Comparison of ENCODE assay signal across 1 cellular context in genomic region chr9:96420468-96421219, GRCh38.
TF ChIP-seq lines count a peak whose summit lies in the region.

No MANE protein-coding gene starts in this region.

TF ChIP-seq in HepG2, 621 proteins besides CTCF, POLR2A, EP300 and RAD21 (continued from another document and continues in another):
- TF ChIP-seq KLF16 (CRISPR knock-in tag; IDR thresholded peaks at IDR 0.05) = peak in 1 of 2 experiments; percentile 55; a peak in 1 of 4 replicates
- peak; percentile 79 for TF ChIP-seq RFX3 (CRISPR knock-in tag; IDR thresholded peaks at IDR 0.05)
- 0 out of 2 replicates have a peak, but pooled peaks have one; percentile 19 for TF ChIP-seq ZNF772 (CRISPR knock-in tag; IDR thresholded peaks at IDR 0.05)
- 0 out of 2 replicates have a peak, but pooled peaks have one; percentile 17 for TF ChIP-seq ZNF574 (CRISPR knock-in tag; IDR thresholded peaks at IDR 0.05)
- peak; percentile 95; the same call in 1 of the 2 replicates for TF ChIP-seq RXRA (CRISPR knock-in tag; IDR thresholded peaks at IDR 0.05)
- TF ChIP-seq CBX2 (IDR thresholded peaks at IDR 0.05; ENCODE audit: low read depth, low read length) = no peak
- TF ChIP-seq CBX2 (CRISPR knock-in tag; IDR thresholded peaks at IDR 0.05; ENCODE audit: low read depth) = no peak
- TF ChIP-seq, protein P1, sequence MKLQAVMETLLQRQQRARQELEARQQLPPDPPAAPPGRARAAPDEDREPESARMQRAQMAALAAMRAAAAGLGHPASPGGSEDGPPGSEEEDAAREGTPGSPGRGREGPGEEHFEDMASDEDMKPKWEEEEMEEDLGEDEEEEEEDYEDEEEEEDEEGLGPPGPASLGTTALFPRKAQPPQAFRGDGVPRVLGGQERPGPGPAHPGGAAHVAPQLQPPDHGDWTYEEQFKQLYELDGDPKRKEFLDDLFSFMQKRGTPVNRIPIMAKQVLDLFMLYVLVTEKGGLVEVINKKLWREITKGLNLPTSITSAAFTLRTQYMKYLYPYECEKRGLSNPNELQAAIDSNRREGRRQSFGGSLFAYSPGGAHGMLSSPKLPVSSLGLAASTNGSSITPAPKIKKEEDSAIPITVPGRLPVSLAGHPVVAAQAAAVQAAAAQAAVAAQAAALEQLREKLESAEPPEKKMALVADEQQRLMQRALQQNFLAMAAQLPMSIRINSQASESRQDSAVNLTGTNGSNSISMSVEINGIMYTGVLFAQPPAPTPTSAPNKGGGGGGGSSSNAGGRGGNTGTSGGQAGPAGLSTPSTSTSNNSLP (IDR thresholded peaks at IDR 0.05; ENCODE audit: low read depth, low read length) = peak; percentile 84; the same call in 1 of the 2 replicates
- peak; percentile 30; the same call in 1 of the 2 replicates for TF ChIP-seq HNF4G (IDR thresholded peaks at IDR 0.05; ENCODE audit: borderline replicate concordance, low read depth, low read length)
- no peak; the same call in 1 of the 2 replicates for TF ChIP-seq HNF4G (CRISPR knock-in tag; IDR thresholded peaks at IDR 0.05; ENCODE audit: borderline replicate concordance, low read depth)
- TF ChIP-seq ZNF17 (CRISPR knock-in tag; IDR thresholded peaks at IDR 0.05) = no peak
- peak; percentile 38; the same call in 1 of the 2 replicates for TF ChIP-seq ZNF350 (CRISPR knock-in tag; IDR thresholded peaks at IDR 0.05; ENCODE audit: borderline replicate concordance, low read depth)
- peak; percentile 38 for TF ChIP-seq STAG1 (CRISPR knock-in tag; IDR thresholded peaks at IDR 0.05)
- TF ChIP-seq REPIN1 (CRISPR knock-in tag; IDR thresholded peaks at IDR 0.05; ENCODE audit: borderline replicate concordance, low read depth) = peak; percentile 62; the same call in 1 of the 2 replicates
- peak; percentile 61; the same call in 1 of the 2 replicates for TF ChIP-seq KAT8 (CRISPR knock-in tag; IDR thresholded peaks at IDR 0.05)
- TF ChIP-seq PHF21A (CRISPR knock-in tag; IDR thresholded peaks at IDR 0.05) = peak; percentile 79; the same call in 1 of the 2 replicates
- no peak for TF ChIP-seq ATF7-NPFF (CRISPR knock-in tag; IDR thresholded peaks at IDR 0.05; ENCODE audit: low read depth)
- TF ChIP-seq ATF7 (IDR thresholded peaks at IDR 0.05) = peak; percentile 83
- TF ChIP-seq ATF7 (CRISPR knock-in tag; IDR thresholded peaks at IDR 0.05) = peak; percentile 92
- no peak for TF ChIP-seq KLF6 (CRISPR knock-in tag; IDR thresholded peaks at IDR 0.05)
- TF ChIP-seq TBX3 (IDR thresholded peaks at IDR 0.05; ENCODE audit: borderline replicate concordance) = peak; percentile 87
- TF ChIP-seq NFKB2 (CRISPR knock-in tag; IDR thresholded peaks at IDR 0.05; ENCODE audit: borderline replicate concordance) = no peak
- TF ChIP-seq SAP130 (CRISPR knock-in tag; IDR thresholded peaks at IDR 0.05; ENCODE audit: low read depth) = peak; percentile 96
- peak; percentile 78 for TF ChIP-seq HMG20B (CRISPR knock-in tag; conservative IDR thresholded peaks at IDR 0.05)
- peak; percentile 79; the same call in 1 of the 2 replicates for TF ChIP-seq ZNF792 (CRISPR knock-in tag; IDR thresholded peaks at IDR 0.05)
- peak; percentile 60; the same call in 1 of the 2 replicates for TF ChIP-seq SIX1 (CRISPR knock-in tag; IDR thresholded peaks at IDR 0.05; ENCODE audit: borderline replicate concordance)
- TF ChIP-seq, protein P2, sequence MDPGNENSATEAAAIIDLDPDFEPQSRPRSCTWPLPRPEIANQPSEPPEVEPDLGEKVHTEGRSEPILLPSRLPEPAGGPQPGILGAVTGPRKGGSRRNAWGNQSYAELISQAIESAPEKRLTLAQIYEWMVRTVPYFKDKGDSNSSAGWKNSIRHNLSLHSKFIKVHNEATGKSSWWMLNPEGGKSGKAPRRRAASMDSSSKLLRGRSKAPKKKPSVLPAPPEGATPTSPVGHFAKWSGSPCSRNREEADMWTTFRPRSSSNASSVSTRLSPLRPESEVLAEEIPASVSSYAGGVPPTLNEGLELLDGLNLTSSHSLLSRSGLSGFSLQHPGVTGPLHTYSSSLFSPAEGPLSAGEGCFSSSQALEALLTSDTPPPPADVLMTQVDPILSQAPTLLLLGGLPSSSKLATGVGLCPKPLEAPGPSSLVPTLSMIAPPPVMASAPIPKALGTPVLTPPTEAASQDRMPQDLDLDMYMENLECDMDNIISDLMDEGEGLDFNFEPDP (CRISPR knock-in tag; conservative IDR thresholded peaks at IDR 0.05) = no peak
- TF ChIP-seq TSC22D2 (CRISPR knock-in tag; IDR thresholded peaks at IDR 0.05; ENCODE audit: borderline replicate concordance) = no peak
- TF ChIP-seq ZSCAN31 (CRISPR knock-in tag; IDR thresholded peaks at IDR 0.05; ENCODE audit: low read depth) = peak; percentile 71; the same call in 1 of the 2 replicates
- TF ChIP-seq MIXL1 (CRISPR knock-in tag; IDR thresholded peaks at IDR 0.05) = peak; percentile 85
- TF ChIP-seq MLX (CRISPR knock-in tag; IDR thresholded peaks at IDR 0.05) = peak; percentile 72
- TF ChIP-seq, protein P3, sequence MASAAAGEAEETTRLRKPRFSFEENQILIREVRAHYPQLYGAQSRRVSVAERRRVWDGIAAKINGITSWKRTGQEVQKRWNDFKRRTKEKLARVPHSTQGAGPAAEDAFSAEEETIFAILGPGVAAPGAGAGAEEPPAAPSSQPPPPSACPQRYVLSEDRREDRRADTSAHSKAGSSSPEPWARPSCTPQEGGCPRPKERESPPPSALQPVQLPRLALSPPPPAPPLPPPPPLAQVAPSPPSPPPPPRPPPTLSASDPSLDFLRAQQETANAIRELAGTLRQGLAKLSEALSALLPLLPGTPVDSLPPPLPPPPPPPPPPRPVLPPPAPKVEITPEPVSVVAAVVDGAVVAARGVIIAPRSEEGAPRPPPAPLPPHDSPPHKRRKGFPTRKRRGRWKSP (CRISPR knock-in tag; IDR thresholded peaks at IDR 0.05) = 0 out of 2 replicates have a peak, but pooled peaks have one; percentile 54
- peak; percentile 42; the same call in 1 of the 2 replicates for TF ChIP-seq FOXK1 (CRISPR knock-in tag; IDR thresholded peaks at IDR 0.05; ENCODE audit: borderline replicate concordance, low read depth)
- TF ChIP-seq, protein P4, sequence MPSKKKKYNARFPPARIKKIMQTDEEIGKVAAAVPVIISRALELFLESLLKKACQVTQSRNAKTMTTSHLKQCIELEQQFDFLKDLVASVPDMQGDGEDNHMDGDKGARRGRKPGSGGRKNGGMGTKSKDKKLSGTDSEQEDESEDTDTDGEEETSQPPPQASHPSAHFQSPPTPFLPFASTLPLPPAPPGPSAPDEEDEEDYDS (CRISPR knock-in tag; IDR thresholded peaks at IDR 0.05) = peak; percentile 51; the same call in 1 of the 2 replicates
- TF ChIP-seq, protein P5, sequence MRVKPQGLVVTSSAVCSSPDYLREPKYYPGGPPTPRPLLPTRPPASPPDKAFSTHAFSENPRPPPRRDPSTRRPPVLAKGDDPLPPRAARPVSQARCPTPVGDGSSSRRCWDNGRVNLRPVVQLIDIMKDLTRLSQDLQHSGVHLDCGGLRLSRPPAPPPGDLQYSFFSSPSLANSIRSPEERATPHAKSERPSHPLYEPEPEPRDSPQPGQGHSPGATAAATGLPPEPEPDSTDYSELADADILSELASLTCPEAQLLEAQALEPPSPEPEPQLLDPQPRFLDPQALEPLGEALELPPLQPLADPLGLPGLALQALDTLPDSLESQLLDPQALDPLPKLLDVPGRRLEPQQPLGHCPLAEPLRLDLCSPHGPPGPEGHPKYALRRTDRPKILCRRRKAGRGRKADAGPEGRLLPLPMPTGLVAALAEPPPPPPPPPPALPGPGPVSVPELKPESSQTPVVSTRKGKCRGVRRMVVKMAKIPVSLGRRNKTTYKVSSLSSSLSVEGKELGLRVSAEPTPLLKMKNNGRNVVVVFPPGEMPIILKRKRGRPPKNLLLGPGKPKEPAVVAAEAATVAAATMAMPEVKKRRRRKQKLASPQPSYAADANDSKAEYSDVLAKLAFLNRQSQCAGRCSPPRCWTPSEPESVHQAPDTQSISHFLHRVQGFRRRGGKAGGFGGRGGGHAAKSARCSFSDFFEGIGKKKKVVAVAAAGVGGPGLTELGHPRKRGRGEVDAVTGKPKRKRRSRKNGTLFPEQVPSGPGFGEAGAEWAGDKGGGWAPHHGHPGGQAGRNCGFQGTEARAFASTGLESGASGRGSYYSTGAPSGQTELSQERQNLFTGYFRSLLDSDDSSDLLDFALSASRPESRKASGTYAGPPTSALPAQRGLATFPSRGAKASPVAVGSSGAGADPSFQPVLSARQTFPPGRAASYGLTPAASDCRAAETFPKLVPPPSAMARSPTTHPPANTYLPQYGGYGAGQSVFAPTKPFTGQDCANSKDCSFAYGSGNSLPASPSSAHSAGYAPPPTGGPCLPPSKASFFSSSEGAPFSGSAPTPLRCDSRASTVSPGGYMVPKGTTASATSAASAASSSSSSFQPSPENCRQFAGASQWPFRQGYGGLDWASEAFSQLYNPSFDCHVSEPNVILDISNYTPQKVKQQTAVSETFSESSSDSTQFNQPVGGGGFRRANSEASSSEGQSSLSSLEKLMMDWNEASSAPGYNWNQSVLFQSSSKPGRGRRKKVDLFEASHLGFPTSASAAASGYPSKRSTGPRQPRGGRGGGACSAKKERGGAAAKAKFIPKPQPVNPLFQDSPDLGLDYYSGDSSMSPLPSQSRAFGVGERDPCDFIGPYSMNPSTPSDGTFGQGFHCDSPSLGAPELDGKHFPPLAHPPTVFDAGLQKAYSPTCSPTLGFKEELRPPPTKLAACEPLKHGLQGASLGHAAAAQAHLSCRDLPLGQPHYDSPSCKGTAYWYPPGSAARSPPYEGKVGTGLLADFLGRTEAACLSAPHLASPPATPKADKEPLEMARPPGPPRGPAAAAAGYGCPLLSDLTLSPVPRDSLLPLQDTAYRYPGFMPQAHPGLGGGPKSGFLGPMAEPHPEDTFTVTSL (CRISPR knock-in tag; IDR thresholded peaks at IDR 0.05; ENCODE audit: borderline replicate concordance) = peak; percentile 48; the same call in 1 of the 2 replicates
- no peak for TF ChIP-seq EED (CRISPR knock-in tag; IDR thresholded peaks at IDR 0.05)
- TF ChIP-seq SNAPC2 (CRISPR knock-in tag; IDR thresholded peaks at IDR 0.05) = peak; percentile 43; the same call in 1 of the 2 replicates
- TF ChIP-seq, protein P6, sequence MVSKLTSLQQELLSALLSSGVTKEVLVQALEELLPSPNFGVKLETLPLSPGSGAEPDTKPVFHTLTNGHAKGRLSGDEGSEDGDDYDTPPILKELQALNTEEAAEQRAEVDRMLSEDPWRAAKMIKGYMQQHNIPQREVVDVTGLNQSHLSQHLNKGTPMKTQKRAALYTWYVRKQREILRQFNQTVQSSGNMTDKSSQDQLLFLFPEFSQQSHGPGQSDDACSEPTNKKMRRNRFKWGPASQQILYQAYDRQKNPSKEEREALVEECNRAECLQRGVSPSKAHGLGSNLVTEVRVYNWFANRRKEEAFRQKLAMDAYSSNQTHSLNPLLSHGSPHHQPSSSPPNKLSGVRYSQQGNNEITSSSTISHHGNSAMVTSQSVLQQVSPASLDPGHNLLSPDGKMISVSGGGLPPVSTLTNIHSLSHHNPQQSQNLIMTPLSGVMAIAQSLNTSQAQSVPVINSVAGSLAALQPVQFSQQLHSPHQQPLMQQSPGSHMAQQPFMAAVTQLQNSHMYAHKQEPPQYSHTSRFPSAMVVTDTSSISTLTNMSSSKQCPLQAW (CRISPR knock-in tag; IDR thresholded peaks at IDR 0.05) = peak; percentile 97
- TF ChIP-seq, protein P7, sequence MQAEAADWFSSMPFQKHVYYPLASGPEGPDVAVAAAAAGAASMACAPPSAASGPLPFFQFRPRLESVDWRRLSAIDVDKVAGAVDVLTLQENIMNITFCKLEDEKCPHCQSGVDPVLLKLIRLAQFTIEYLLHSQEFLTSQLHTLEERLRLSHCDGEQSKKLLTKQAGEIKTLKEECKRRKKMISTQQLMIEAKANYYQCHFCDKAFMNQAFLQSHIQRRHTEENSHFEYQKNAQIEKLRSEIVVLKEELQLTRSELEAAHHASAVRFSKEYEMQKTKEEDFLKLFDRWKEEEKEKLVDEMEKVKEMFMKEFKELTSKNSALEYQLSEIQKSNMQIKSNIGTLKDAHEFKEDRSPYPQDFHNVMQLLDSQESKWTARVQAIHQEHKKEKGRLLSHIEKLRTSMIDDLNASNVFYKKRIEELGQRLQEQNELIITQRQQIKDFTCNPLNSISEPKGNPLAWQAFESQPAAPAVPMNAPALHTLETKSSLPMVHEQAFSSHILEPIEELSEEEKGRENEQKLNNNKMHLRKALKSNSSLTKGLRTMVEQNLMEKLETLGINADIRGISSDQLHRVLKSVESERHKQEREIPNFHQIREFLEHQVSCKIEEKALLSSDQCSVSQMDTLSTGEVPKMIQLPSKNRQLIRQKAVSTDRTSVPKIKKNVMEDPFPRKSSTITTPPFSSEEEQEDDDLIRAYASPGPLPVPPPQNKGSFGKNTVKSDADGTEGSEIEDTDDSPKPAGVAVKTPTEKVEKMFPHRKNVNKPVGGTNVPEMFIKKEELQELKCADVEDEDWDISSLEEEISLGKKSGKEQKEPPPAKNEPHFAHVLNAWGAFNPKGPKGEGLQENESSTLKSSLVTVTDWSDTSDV (CRISPR knock-in tag; IDR thresholded peaks at IDR 0.05) = no peak
- TF ChIP-seq ZNF451 (CRISPR knock-in tag; IDR thresholded peaks at IDR 0.05) = peak; percentile 22; the same call in 1 of the 2 replicates
- no peak for TF ChIP-seq ZFP41 (CRISPR knock-in tag; IDR thresholded peaks at IDR 0.05; ENCODE audit: borderline replicate concordance)
- TF ChIP-seq MEIS2 (CRISPR knock-in tag; IDR thresholded peaks at IDR 0.05) = peak; percentile 18; the same call in 1 of the 2 replicates
- TF ChIP-seq GABPB1 (CRISPR knock-in tag; IDR thresholded peaks at IDR 0.05) = peak; percentile 37; the same call in 1 of the 2 replicates
- peak; percentile 84; the same call in 1 of the 2 replicates for TF ChIP-seq HMG20A (CRISPR knock-in tag; IDR thresholded peaks at IDR 0.05; ENCODE audit: borderline replicate concordance)
- TF ChIP-seq NR2C2 (CRISPR knock-in tag; IDR thresholded peaks at IDR 0.05; ENCODE audit: borderline replicate concordance) = peak; percentile 22; the same call in 1 of the 2 replicates
- peak; percentile 97 for TF ChIP-seq MED1 (CRISPR knock-in tag; IDR thresholded peaks at IDR 0.05)
